Comparison of ENCODE assay signal across 8 cellular contexts in the genomic region with DNA sequence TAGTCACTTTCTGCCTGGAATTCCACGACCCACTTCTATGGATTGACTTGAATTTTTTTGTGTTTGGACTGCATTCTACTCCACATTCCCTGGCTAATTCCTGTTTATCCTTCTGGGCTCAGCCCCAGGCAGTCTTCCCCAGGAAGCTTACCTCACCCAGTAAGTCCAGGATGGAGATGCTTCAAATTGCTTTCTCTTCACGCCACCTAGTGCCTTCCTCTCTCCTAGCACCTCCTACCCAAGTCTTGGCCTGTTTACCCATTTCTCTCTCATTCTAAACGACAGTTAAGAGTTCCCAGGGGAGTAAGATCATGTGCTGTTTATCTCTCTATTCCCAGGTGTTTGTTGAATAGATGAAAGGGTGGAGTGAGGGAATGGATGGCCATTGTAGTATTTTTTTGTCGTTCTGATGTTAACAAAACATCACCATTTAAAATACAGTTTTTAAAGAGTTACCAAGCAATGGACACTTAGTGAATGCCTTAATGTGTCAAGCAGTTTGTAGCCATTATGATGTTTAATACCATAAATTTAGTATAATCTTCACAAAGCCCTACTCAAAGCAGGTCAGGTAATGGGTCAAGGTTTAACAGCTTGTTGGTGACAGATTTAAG.
DNase-seq lines count a peak whose midpoint lies in the region; ATAC-seq lines count a peak whose summit lies in the region.

No MANE protein-coding gene starts in this region.

- no peaks in the 10 kb centered on the region for H3K36me3 Mint-ChIP-seq in stimulated activated naive CD8-positive, alpha-beta T cell treated with anti-CD3 and anti-CD28 coated beads, Interleukin-15, Interleukin-2, amounts not matched to agents 100 ng/mL and 50 ng/mL, for 24 hours (ENCODE audit: low read depth)

- H3K27ac Mint-ChIP-seq in stimulated activated naive CD8-positive, alpha-beta T cell treated with anti-CD3 and anti-CD28 coated beads, Interleukin-15, Interleukin-2, amounts not matched to agents 100 ng/mL and 50 ng/mL, for 24 hours: peak overlapping the region; percentile 72

- H3K36me3 ChIP-seq in adipocyte (ENCODE audit: control insufficient read depth, insufficient read depth, low read length, severe bottlenecking): no peaks in the 10 kb centered on the region

- peaks cover 34% of the 10 kb centered on the region for H3K4me1 Mint-ChIP-seq in stimulated activated naive CD8-positive, alpha-beta T cell treated with anti-CD3 and anti-CD28 coated beads, Interleukin-15, Interleukin-2, amounts not matched to agents 100 ng/mL and 50 ng/mL, for 24 hours (ENCODE audit: low read depth)

- H3K4me1 ChIP-seq in adipocyte (ENCODE audit: control insufficient read depth, insufficient read depth, low read length): peaks cover 13% of the 10 kb centered on the region

- H3K4me3 ChIP-seq in adipocyte (ENCODE audit: low read length): no peak overlapping the region

- in situ Hi-C loops in Caki2 (cut with HindIII; ENCODE audit: low pct_unique_long_range_greater_than_20kb, low sequenced_read_pairs): loop anchor here (10.0 to 25.0 kb wide), 2 partner anchors 214 to 407 kb away; a partner anchor contains a TSS

- H3K27me3 ChIP-seq in adipocyte (replicated peaks; ENCODE audit: control insufficient read depth, insufficient read depth, low read length): no peaks in the 10 kb centered on the region

- ATAC-seq in HG03520 (IDR thresholded peaks at IDR 0.05; ENCODE audit: unreplicated experiment): peak; percentile 70

- no peak overlapping the region for H3K9ac ChIP-seq in adipocyte (ENCODE audit: low read length)

- no peaks in the 10 kb centered on the region for H3K27me3 Mint-ChIP-seq in stimulated activated naive CD8-positive, alpha-beta T cell treated with anti-CD3 and anti-CD28 coated beads, Interleukin-15, Interleukin-2, amounts not matched to agents 100 ng/mL and 50 ng/mL, for 24 hours

- no peaks in the 10 kb centered on the region for H3K9me3 ChIP-seq in adipocyte (ENCODE audit: control insufficient read depth, low read length)

- no peaks in the 10 kb centered on the region for H3K9me3 Mint-ChIP-seq in stimulated activated naive CD8-positive, alpha-beta T cell treated with anti-CD3 and anti-CD28 coated beads, Interleukin-15, Interleukin-2, amounts not matched to agents 100 ng/mL and 50 ng/mL, for 24 hours

- peak overlapping the region; percentile 61 for H3K4me3 Mint-ChIP-seq in stimulated activated naive CD8-positive, alpha-beta T cell treated with anti-CD3 and anti-CD28 coated beads, Interleukin-15, Interleukin-2, amounts not matched to agents 100 ng/mL and 50 ng/mL, for 24 hours

- peak; percentile 76 for DNase-seq in Caki2 (ENCODE audit: low read depth)
- peak; percentile 50 for DNase-seq in GM19240 (ENCODE audit: insufficient read length, low spot score)
- peak; percentile 69 for DNase-seq in NCI-H748 treated with DMSO at 0.1 percent for 48 hours (lab: John Stamatoyannopoulos, UW)
- peak; percentile 83 for DNase-seq in adipocyte (ENCODE audit: low read depth)
- peak; percentile 78 for DNase-seq in iPS DF 19.7 (ENCODE audit: low read depth, low spot score)
- DNase-seq in NCI-H1048 (lab: John Stamatoyannopoulos, UW): no peak
